ENCODE assay signal across 29 cellular contexts in the genomic region with DNA sequence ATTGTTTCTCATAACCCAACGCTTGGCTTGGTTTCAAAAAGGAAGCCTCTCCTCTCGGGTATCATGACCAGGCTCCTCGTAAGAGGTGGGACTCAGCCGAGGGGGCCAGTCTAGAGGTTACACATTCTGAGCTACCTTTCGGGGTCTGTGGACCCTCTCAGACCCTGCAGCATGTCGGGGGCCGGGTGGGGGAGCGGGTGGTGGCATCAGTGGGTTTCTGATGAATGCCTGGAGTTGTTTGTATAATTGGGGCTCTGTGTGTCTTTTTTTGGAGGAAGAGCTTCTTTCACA.
"Had no signal": no experiment of that assay in that cellular context is flagged by ENCODE, and none has a peak within 500 bp of the region (broad histone marks: within the 10 kb centered on the region; RNA-seq: fewer than 3 reads in every experiment).

No MANE protein-coding gene starts in this region.

- H3K9ac ChIP-seq: neural progenitor cell had no signal

- H3K4me3 ChIP-seq: neural progenitor cell, right lobe of liver, smooth muscle cell, stomach, thyroid gland, upper lobe of left lung, vagina had no signal

- H3K9me3 ChIP-seq: right lobe of liver, stomach, thyroid gland, upper lobe of left lung, vagina had no signal

- ATAC-seq: natural killer cell; right lobe of liver; SK-N-SH treated with all-trans-retinoic acid at 6 μM for 48 hours; stimulated activated naive B cell treated with anti-CD40 and anti-IgM and Interleukin-4, amounts not matched to agents 10 μg/mL and 1 μg/mL and 100 μg/mL, for 72 hours; T-helper 17 cell had no signal

- H3K27me3 ChIP-seq: brain microvascular endothelial cell, neural progenitor cell, right lobe of liver, thyroid gland, upper lobe of left lung, vagina had no signal

- H3K27ac ChIP-seq: brain microvascular endothelial cell, neural progenitor cell, right lobe of liver, stomach, thyroid gland, upper lobe of left lung, vagina, WERI-Rb-1 had no signal

- H3K36me3 ChIP-seq: brain microvascular endothelial cell, neural progenitor cell, right lobe of liver, stomach, thyroid gland, upper lobe of left lung, vagina, WERI-Rb-1 had no signal

- DNase-seq: activated CD4-positive, alpha-beta memory T cell treated with anti-CD3 and anti-CD28 coated beads for 36 hours; activated CD4-positive, alpha-beta T cell treated with anti-CD3 and anti-CD28 coated beads, Interleukin-2, amount 10 ng/mL, durations not matched to agents 24 days and 14 days; activated CD4-positive, CD25-positive, alpha-beta regulatory T cell treated with anti-CD3 and anti-CD28 coated beads, Interleukin-2, amount 50 U/mL, for 72 hours; activated CD8-positive, alpha-beta memory T cell treated with anti-CD3 and anti-CD28 coated beads, Interleukin-2, amount 50 U/mL, for 48 hours; activated gamma-delta T cell; activated naive CD4-positive, alpha-beta T cell treated with anti-CD3 and anti-CD28 coated beads, Interleukin-2, amount 10 ng/mL, durations not matched to agents 7 days and 5 days; activated naive CD8-positive, alpha-beta T cell treated with anti-CD3 and anti-CD28 coated beads, Interleukin-2, amount 10 ng/mL, durations not matched to agents 7 days and 5 days; activated T-cell treated with anti-CD3 and anti-CD28 coated beads, Interleukin-2, amount 50 U/mL, for 24 hours; amniotic stem cell; brain microvascular endothelial cell; effector CD8-positive, alpha-beta T cell; erythroblast; foreskin fibroblast; natural killer cell; right lobe of liver; stimulated activated CD4-positive, alpha-beta T cell treated with anti-CD3 and anti-CD28 coated beads, Interleukin-1b, Interleukin-23, amount 100 ng/mL, for 48 hours; stimulated activated CD4-positive, alpha-beta T cell treated with anti-CD3 and anti-CD28 coated beads, Interleukin-4, amount 100 ng/mL, for 4 hours; stimulated activated CD8-positive, alpha-beta memory T cell treated with anti-CD3 and anti-CD28 coated beads, Interleukin-4, amount 100 ng/mL, for 48 hours; stimulated activated naive B cell treated with anti-CD40 and anti-IgM and Interleukin-4, amounts not matched to agents 10 μg/mL and 1 μg/mL and 100 μg/mL, for 72 hours; stomach; T-helper 17 cell; T1000; thyroid gland; WERI-Rb-1 had no signal

- H3K4me1 ChIP-seq: neural progenitor cell, stomach, thyroid gland, upper lobe of left lung, vagina had no signal
